12 cellular contexts compared by ENCODE assay signal in genomic region chr14:34449819-34450541, GRCh38.
A peak's percentile ranks its signal among the peaks of the same experiment; 100 is the strongest.
DNase-seq lines count a peak whose midpoint lies in the region; ATAC-seq and FAIRE-seq lines count a peak whose summit lies in the region.
"Had no signal": no experiment of that assay in that cellular context is flagged by ENCODE, and none has a peak within 500 bp of the region (broad histone marks: within the 10 kb centered on the region; RNA-seq: fewer than 3 reads in every experiment).

No MANE protein-coding gene starts in this region.

- no peak for ATAC-seq in HG03565 (IDR thresholded peaks at IDR 0.05; ENCODE audit: unreplicated experiment)

- peak; percentile 43 for FAIRE-seq in islet of Langerhans (lab: Jason Lieb, UNC)

- DNase-seq in DMS153 (lab: John Stamatoyannopoulos, UW) (peak; percentile 79), DMS53 treated with DMSO at 0.1 percent for 48 hours (lab: John Stamatoyannopoulos, UW; ENCODE audit: unreplicated experiment) (peak; percentile 70), NCI-H69 (lab: John Stamatoyannopoulos, UW) (peak; percentile 34), pons (ENCODE audit: low spot score) (no peak), NCI-H1048 (lab: John Stamatoyannopoulos, UW) (no peak)
- DNase-seq: MV-4-11, NCI-H1694 treated with DMSO at 0.1 percent for 48 hours, NCI-H2227 treated with DMSO at 0.1 percent for 48 hours, SJCRH30, SW 1271 had no signal

Comparison
In these comparisons a context has a peak if more than half of its experiments do, and no peak if none do; other contexts are left out.
1. DNase-seq: peak in DMS153 (single experiment), DMS53 treated with DMSO at 0.1 percent for 48 hours (single experiment) and NCI-H69 (single experiment); none in pons (single experiment) and NCI-H1048 (single experiment).